Comparison of ENCODE assay signal across 9 cellular contexts in genomic region chr2:108719149-108720044, GRCh38. TPM values are rescaled to one million over a fixed set of nuclear protein-coding genes. Genes with fewer than 3 reads are reported as not detected.
DNase-seq lines count a peak whose midpoint lies in the region; ATAC-seq, FAIRE-seq and TF ChIP-seq lines count a peak whose summit lies in the region.
"Had no signal": no experiment of that assay in that cellular context is flagged by ENCODE, and none has a peak within 500 bp of the region (broad histone marks: within the 10 kb centered on the region; RNA-seq: fewer than 3 reads in every experiment).

RANBP2 (plus strand) TSS chr2:108719482; CDS start chr2:108719607, 125 bp downstream.

- H3K36me3 ChIP-seq in BE2C (no peaks in the 10 kb centered on the region), kidney (ENCODE audit: control insufficient read depth in 1 of 2, insufficient read depth in 2 of 2, low read length in 2 of 2) (no peaks in the 10 kb centered on the region)

- H3K9ac ChIP-seq in kidney (ENCODE audit: low read length in 2 of 2), result peak within 1 kb of the TSS; percentile 73 to 81

- no peaks in the 10 kb centered on the region for H3K4me1 ChIP-seq in BE2C
- H3K4me1 ChIP-seq in kidney (ENCODE audit: control insufficient read depth in 1 of 2, insufficient read depth in 1 of 2, low read depth in 1 of 2, low read length in 2 of 2), result no peaks in the 10 kb centered on the region

- peak; percentile 95 for ATAC-seq in HG03442 (IDR thresholded peaks at IDR 0.05; ENCODE audit: unreplicated experiment)

- FAIRE-seq in GM19239 (lab: Jason Lieb, UNC) (peak; percentile 68), kidney (lab: Jason Lieb, UNC) (no peak)
- FAIRE-seq: islet of Langerhans had no signal

- peak within 1 kb of the TSS; percentile 94 to 95 for H3K27ac ChIP-seq in kidney (ENCODE audit: low read depth in 2 of 2, low read length in 2 of 2)

- H3K9me3 ChIP-seq in BE2C (no peaks in the 10 kb centered on the region), kidney (ENCODE audit: control insufficient read depth in 1 of 2, low read length in 2 of 2) (no peaks in the 10 kb centered on the region)

- peak within 1 kb of the TSS; percentile 61 for H3K4me3 ChIP-seq in BE2C (ENCODE audit: low read depth, low read length)
- H3K4me3 ChIP-seq in kidney (ENCODE audit: low read length in 2 of 2), result peak within 1 kb of the TSS; percentile 80 to 95

- TF ChIP-seq CTCF in BE2C (IDR thresholded peaks at IDR 0.05; ENCODE audit: low read depth, low read length) (no peak), kidney (IDR thresholded peaks at IDR 0.05; ENCODE audit: borderline replicate concordance, extremely low read depth, insufficient read depth) (peak; percentile 2)

- H3K27me3 ChIP-seq in BE2C, result no peaks in the 10 kb centered on the region

- DNase-seq in BE2C (peak; percentile 90), GM19239 (ENCODE audit: insufficient read length, low spot score) (peak; percentile 79), NCI-H510A treated with DMSO at 0.1 percent for 48 hours (lab: John Stamatoyannopoulos, UW) (peak; percentile 87), cerebellum (ENCODE audit: low spot score) (peak; percentile 89), kidney (peak; percentile 99)
- DNase-seq in activated CD4-positive, alpha-beta T cell treated with anti-CD3 and anti-CD28 coated beads for 24 hours (ENCODE audit: low read depth in 2 of 2), result peak; percentile 84 to 89
- peak; percentile 78 to 88 for DNase-seq in stimulated activated CD4-positive, alpha-beta T cell treated with anti-CD3 and anti-CD28 coated beads, Interleukin-15, amount 100 ng/mL, for 1 hour (ENCODE audit: low read depth in 1 of 2, low spot score in 1 of 2)

- intact Hi-C loops in kidney (cut with DNase I), result no loop called here

RNA-seq across cellular contexts. Expression of gene RANBP2, which starts in this region (rescaled TPM):
- polyA plus RNA-seq in BE2C (2012; ENCODE audit: insufficient read depth, insufficient read length, low read depth), result 59.1 TPM
- total RNA-seq in cerebellum (83.1 TPM), kidney (76.4 TPM)
- 7.9 TPM for polyA plus RNA-seq in kidney (ENCODE audit: insufficient read depth, low read depth, low replicate concordance)

Comparison
In these comparisons a context has a peak if more than half of its experiments do, and no peak if none do; other contexts are left out.
1. Peak in every context shown above with its lines: DNase-seq, ATAC-seq, H3K4me3 ChIP-seq and H3K27ac ChIP-seq.